14 cellular contexts compared by ENCODE assay signal in genomic region chr5:116452774-116453368, GRCh38.
DNase-seq lines count a peak whose midpoint lies in the region; ATAC-seq, FAIRE-seq and TF ChIP-seq lines count a peak whose summit lies in the region.
"Had no signal": no experiment of that assay in that cellular context is flagged by ENCODE, and none has a peak within 500 bp of the region (broad histone marks: within the 10 kb centered on the region; RNA-seq: fewer than 3 reads in every experiment).

No MANE protein-coding gene starts in this region.

- ATAC-seq in HepG2 = peak; percentile 27; the same call in 2 of the 3 replicates
- ATAC-seq in right lobe of liver = no peak
- ATAC-seq in HG03095 (IDR thresholded peaks at IDR 0.05; ENCODE audit: unreplicated experiment) = no peak
- ATAC-seq in HG03565 (IDR thresholded peaks at IDR 0.05; ENCODE audit: unreplicated experiment) = no peak
- ATAC-seq: heart right ventricle; stimulated activated naive CD8-positive, alpha-beta T cell treated with anti-CD3 and anti-CD28 coated beads, Interleukin-15, Interleukin-2, amounts not matched to agents 100 U/mL and 50 U/mL, for 24 hours had no signal

- TF ChIP-seq RAD21 in HepG2 (CRISPR knock-in tag; IDR thresholded peaks at IDR 0.05) = no peak
- no peak for TF ChIP-seq RAD21 in SK-N-SH (IDR thresholded peaks at IDR 0.05; ENCODE audit: low read length)

- TF ChIP-seq EP300 in HepG2 (IDR thresholded peaks at IDR 0.05; ENCODE audit: low read depth in 2 of 2, low read length in 2 of 2) (no peak), HepG2 (CRISPR knock-in tag; IDR thresholded peaks at IDR 0.05; ENCODE audit: borderline replicate concordance) (no peak), SK-N-SH (IDR thresholded peaks at IDR 0.05; ENCODE audit: borderline replicate concordance in 1 of 2, low read depth in 1 of 2, low read length in 1 of 2) (no peak)

- H3K4me2 ChIP-seq in HepG2 (ENCODE audit: low read depth, low read length) (no peak overlapping the region), SK-N-SH (no peak overlapping the region)

- peaks cover 64% of the 10 kb centered on the region for H3K4me1 ChIP-seq in HepG2 (ENCODE audit: insufficient read depth, low read length)
- H3K4me1 ChIP-seq in right lobe of liver = no peaks in the 10 kb centered on the region
- H3K4me1 ChIP-seq in SK-N-SH (ENCODE audit: control insufficient read depth in 1 of 2, insufficient read depth in 2 of 2, low read depth in 1 of 2, low read length in 1 of 2) = peaks cover 24 to 35% of the 10 kb centered on the region in 2 experiments

- H3K4me3 ChIP-seq in HepG2 (replicated peaks in 1 of 3; ENCODE audit: insufficient read depth in 1 of 3, low read depth in 2 of 3, low read length in 3 of 3) (no peak overlapping the region), right lobe of liver (no peak overlapping the region), SK-N-SH (ENCODE audit: low read depth in 2 of 2, low read length in 1 of 2) (no peak overlapping the region)
- H3K4me3 ChIP-seq: heart right ventricle had no signal

- no peaks in the 10 kb centered on the region for H3K9me2 ChIP-seq in SK-N-SH

- H4K20me1 ChIP-seq in HepG2 (ENCODE audit: insufficient read depth, low read length) (no peaks in the 10 kb centered on the region), SK-N-SH (ENCODE audit: insufficient read depth) (no peaks in the 10 kb centered on the region)

- H3K27ac ChIP-seq in HepG2 (ENCODE audit: extremely low read length, insufficient read depth, low read length) (no peak overlapping the region), right lobe of liver (no peak overlapping the region), SK-N-SH (ENCODE audit: low read depth in 2 of 2, low read length in 1 of 2) (peak overlapping the region in 1 of 2 experiments; percentile 99; a peak in 1 of 4 replicates)

- H3K79me2 ChIP-seq in HepG2 (ENCODE audit: insufficient read depth, low read length) = no peaks in the 10 kb centered on the region
- no peaks in the 10 kb centered on the region for H3K79me2 ChIP-seq in SK-N-SH (ENCODE audit: insufficient read depth)

- no peak overlapping the region for H3K9ac ChIP-seq in HepG2 (ENCODE audit: insufficient read depth, low read depth, low read length)
- no peak overlapping the region for H3K9ac ChIP-seq in SK-N-SH

- peak; percentile 38 for DNase-seq in HepG2 (ENCODE audit: low spot score)
- no peak for DNase-seq in right lobe of liver
- peak; percentile 7 for DNase-seq in NCI-H748 treated with DMSO at 0.1 percent for 48 hours (lab: John Stamatoyannopoulos, UW)
- DNase-seq in glomerular visceral epithelial cell (ENCODE audit: extremely low spot score) = peak; percentile 46
- no peak for DNase-seq in NCI-H2081 treated with DMSO at 0.1 percent for 48 hours (lab: John Stamatoyannopoulos, UW)
- no peak for DNase-seq in SK-N-SH
- DNase-seq: activated CD8-positive, alpha-beta memory T cell treated with anti-CD3 and anti-CD28 coated beads for 24 hours; CD4-positive, alpha-beta T cell; effector CD8-positive, alpha-beta T cell; heart right ventricle; retina; stimulated activated naive CD8-positive, alpha-beta T cell treated with anti-CD3 and anti-CD28 coated beads, Interleukin-15, Interleukin-2, amounts not matched to agents 100 U/mL and 50 U/mL, for 24 hours had no signal

- peaks cover 28% of the 10 kb centered on the region for H3F3A ChIP-seq in SK-N-SH (replicated peaks; ENCODE audit: insufficient read depth)

- H3K9me3 ChIP-seq in HepG2 (ENCODE audit: low read length) (no peaks in the 10 kb centered on the region), right lobe of liver (no peaks in the 10 kb centered on the region), SK-N-SH (no peaks in the 10 kb centered on the region)
- H3K9me3 ChIP-seq: heart right ventricle had no signal

- POLR2A ChIA-PET in HepG2 (lab: Yijun Ruan, JAX) (no interaction called here), SK-N-SH (lab: Yijun Ruan, JAX) (no interaction called here)

- intact Hi-C loops in HepG2 (cut with micrococcal nuclease; ENCODE audit: unreplicated experiment) (no loop called here), right lobe of liver (cut with DNase I) (no loop called here)

- no peak for FAIRE-seq in HepG2 (lab: Jason Lieb, UNC)

- WGBS in HepG2 (ENCODE audit: low lambda C conversion rate) = 94% methylated on average over 2 of the region's 2 CpGs
- WGBS in right lobe of liver (ENCODE audit: insufficient coverage, low coverage, low lambda C conversion rate, missing lambda C conversion rate) = 85% methylated on average over 2 of the region's 2 CpGs
- WGBS in SK-N-SH (ENCODE audit: low lambda C conversion rate) = 87% methylated on average over 2 of the region's 2 CpGs

- no peak overlapping the region for H2AFZ ChIP-seq in HepG2 (ENCODE audit: low read length)
- H2AFZ ChIP-seq in SK-N-SH (ENCODE audit: low read depth) = no peak overlapping the region

- CTCF ChIA-PET in HepG2 (lab: Yijun Ruan, JAX; ENCODE audit: low intra/inter-chr PET ratio, low total read pairs) = no interaction called here
- CTCF ChIA-PET in SK-N-SH (lab: Yijun Ruan, JAX) = interaction anchor here (1.4 to 2.1 kb wide), 3 partner anchors 9 to 124 kb away, joined by 4 to 8 read pairs (median 8); no protein-coding TSS in a partner anchor

- no TSS peak for BruUV-seq in HepG2 (replicated peaks; lab: Mats Ljungman, UMichigan)

- no peak for TF ChIP-seq POLR2A in HepG2 (IDR thresholded peaks at IDR 0.05; ENCODE audit: insufficient read depth in 1 of 2, low read depth in 2 of 2, low read length in 2 of 2)
- TF ChIP-seq POLR2A in right lobe of liver (IDR thresholded peaks at IDR 0.05) = no peak

- in situ Hi-C loops in HepG2 (cut with HindIII; ENCODE audit: extremely low pct_ligation_motif_present, low pct_unique_long_range_greater_than_20kb) = no loop called here

- no peaks in the 10 kb centered on the region for H3K27me3 ChIP-seq in HepG2 (ENCODE audit: control insufficient read depth in 1 of 2, insufficient read depth in 2 of 2, low read length in 2 of 2)
- no peaks in the 10 kb centered on the region for H3K27me3 ChIP-seq in right lobe of liver
- H3K27me3 ChIP-seq in SK-N-SH (ENCODE audit: insufficient read depth) = no peaks in the 10 kb centered on the region
- H3K27me3 ChIP-seq: heart right ventricle had no signal

- no peaks in the 10 kb centered on the region; a peak in 1 of 5 replicates for H3K36me3 ChIP-seq in HepG2 (replicated peaks in 1 of 2; ENCODE audit: control insufficient read depth in 1 of 2, insufficient read depth in 2 of 2, low read length in 2 of 2)
- H3K36me3 ChIP-seq in right lobe of liver = no peaks in the 10 kb centered on the region
- H3K36me3 ChIP-seq in SK-N-SH (replicated peaks in 1 of 2; ENCODE audit: control insufficient read depth in 1 of 2, insufficient read depth in 2 of 2, low read length in 1 of 2) = no peaks in the 10 kb centered on the region

- TF ChIP-seq CTCF in HepG2 (CRISPR knock-in tag; IDR thresholded peaks at IDR 0.05) = no peak
- TF ChIP-seq CTCF in right lobe of liver (IDR thresholded peaks at IDR 0.05) = no peak
- TF ChIP-seq CTCF in SK-N-SH (IDR thresholded peaks at IDR 0.05) = no peak

TF ChIP-seq in HepG2, 621 proteins besides CTCF, POLR2A, EP300 and RAD21 (continues in another document):
- TF ChIP-seq FIP1L1 (IDR thresholded peaks at IDR 0.05; ENCODE audit: borderline replicate concordance, insufficient read depth, low read depth, low read length) (no peak), SOX5 (CRISPR knock-in tag; IDR thresholded peaks at IDR 0.05; ENCODE audit: borderline replicate concordance) (no peak), KLF6 (CRISPR knock-in tag; IDR thresholded peaks at IDR 0.05) (no peak), YY1 (IDR thresholded peaks at IDR 0.05; ENCODE audit: insufficient read depth, insufficient replicate concordance, low read depth, low read length) (no peak), ZNF75D (CRISPR knock-in tag; IDR thresholded peaks at IDR 0.05; ENCODE audit: borderline replicate concordance) (no peak), HNF1B (CRISPR knock-in tag; IDR thresholded peaks at IDR 0.05) (no peak)

TF ChIP-seq in SK-N-SH, 30 proteins besides CTCF, POLR2A, EP300 and RAD21:
- no peak for TF ChIP-seq NRF1 (IDR thresholded peaks at IDR 0.05; ENCODE audit: low read depth, low read length)
- no peak for TF ChIP-seq MAX (IDR thresholded peaks at IDR 0.05; ENCODE audit: low read depth)
- TF ChIP-seq TAF1 (IDR thresholded peaks at IDR 0.05; ENCODE audit: borderline replicate concordance, low read depth, low read length) = no peak
- TF ChIP-seq TEAD4 (IDR thresholded peaks at IDR 0.05; ENCODE audit: borderline replicate concordance, insufficient read depth) = no peak
- TF ChIP-seq POLR2AphosphoS5 (IDR thresholded peaks at IDR 0.05; ENCODE audit: low read depth, low read length) = no peak
- TF ChIP-seq RFX5 (IDR thresholded peaks at IDR 0.05; ENCODE audit: low read length) = no peak
- TF ChIP-seq FOXJ3 (CRISPR knock-in tag; IDR thresholded peaks at IDR 0.05) = no peak
- no peak for TF ChIP-seq ZBTB33 (IDR thresholded peaks at IDR 0.05; ENCODE audit: borderline replicate concordance, low read depth)

Comparison
In these comparisons a context has a peak if more than half of its experiments do, and no peak if none do; other contexts are left out.
1. DNase-seq: peak in HepG2 (single experiment), NCI-H748 treated with DMSO at 0.1 percent for 48 hours (single experiment) and glomerular visceral epithelial cell (single experiment); none in right lobe of liver (0 of 3), NCI-H2081 treated with DMSO at 0.1 percent for 48 hours (single experiment) and SK-N-SH (single experiment).